Comparison of ENCODE assay signal across 19 cellular contexts in genomic region chr6:167443098-167443680, GRCh38.
"Had no signal": no experiment of that assay in that cellular context is flagged by ENCODE, and none has a peak within 500 bp of the region (broad histone marks: within the 10 kb centered on the region; RNA-seq: fewer than 3 reads in every experiment).

No MANE protein-coding gene starts in this region.

- H3K9me3 Mint-ChIP-seq: activated CD4-positive, alpha-beta T cell treated with anti-CD3 and anti-CD28 coated beads, Interleukin-2, amount 10 ng/mL, durations not matched to agents 24 days and 14 days; activated naive CD8-positive, alpha-beta T cell treated with anti-CD3 and anti-CD28 coated beads for 36 hours had no signal

- H3K4me3 Mint-ChIP-seq: activated CD4-positive, alpha-beta T cell treated with anti-CD3 and anti-CD28 coated beads, Interleukin-2, amount 10 ng/mL, durations not matched to agents 24 days and 14 days; activated CD8-positive, alpha-beta T cell treated with anti-CD3 and anti-CD28 coated beads, Interleukin-2, amount 10 ng/mL, durations not matched to agents 7 days and 5 days; activated naive CD8-positive, alpha-beta T cell treated with anti-CD3 and anti-CD28 coated beads for 36 hours; naive thymus-derived CD4-positive, alpha-beta T cell had no signal

- H3K9me3 ChIP-seq: breast epithelium, gastrocnemius medialis, left ventricle myocardium inferior, mucosa of descending colon, sigmoid colon, spleen, stomach, testis had no signal

- DNase-seq: activated CD4-positive, alpha-beta T cell treated with anti-CD3 and anti-CD28 coated beads, Interleukin-2, amount 10 ng/mL, durations not matched to agents 24 days and 14 days; activated CD4-positive, CD25-positive, alpha-beta regulatory T cell; activated CD8-positive, alpha-beta memory T cell treated with anti-CD3 and anti-CD28 coated beads, Interleukin-2, amount 50 U/mL, for 4 hours; activated CD8-positive, alpha-beta T cell treated with anti-CD3 and anti-CD28 coated beads, Interleukin-2, amount 10 ng/mL, durations not matched to agents 7 days and 5 days; activated naive CD8-positive, alpha-beta T cell treated with anti-CD3 and anti-CD28 coated beads for 36 hours; cerebellar nuclear complex; effector memory CD4-positive, alpha-beta T cell; gastrocnemius medialis; left ventricle myocardium inferior; mucosa of descending colon; naive thymus-derived CD4-positive, alpha-beta T cell; occipital lobe; sigmoid colon; spleen; stomach; T-helper 2 cell; testis had no signal

- ATAC-seq: activated CD8-positive, alpha-beta T cell treated with anti-CD3 and anti-CD28 coated beads, Interleukin-2, amount 10 ng/mL, durations not matched to agents 7 days and 5 days; gastrocnemius medialis; mucosa of descending colon; naive thymus-derived CD4-positive, alpha-beta T cell had no signal

- H3K27ac ChIP-seq: breast epithelium, epithelial cell of prostate, gastrocnemius medialis, left ventricle myocardium inferior, sigmoid colon, spleen, stomach had no signal

- H3K27ac Mint-ChIP-seq: activated CD4-positive, alpha-beta T cell treated with anti-CD3 and anti-CD28 coated beads, Interleukin-2, amount 10 ng/mL, durations not matched to agents 24 days and 14 days; activated CD8-positive, alpha-beta T cell treated with anti-CD3 and anti-CD28 coated beads, Interleukin-2, amount 10 ng/mL, durations not matched to agents 7 days and 5 days; activated naive CD8-positive, alpha-beta T cell treated with anti-CD3 and anti-CD28 coated beads for 36 hours; naive thymus-derived CD4-positive, alpha-beta T cell had no signal

- H3K36me3 ChIP-seq: breast epithelium, gastrocnemius medialis, left ventricle myocardium inferior, sigmoid colon, spleen, stomach had no signal

- H3K36me3 Mint-ChIP-seq: activated naive CD8-positive, alpha-beta T cell treated with anti-CD3 and anti-CD28 coated beads for 36 hours; naive thymus-derived CD4-positive, alpha-beta T cell had no signal

- H3K27me3 ChIP-seq: breast epithelium, gastrocnemius medialis, sigmoid colon, spleen, stomach, testis had no signal

- H3K4me1 ChIP-seq: breast epithelium, gastrocnemius medialis, spleen had no signal

- H3K4me1 Mint-ChIP-seq: activated CD4-positive, alpha-beta T cell treated with anti-CD3 and anti-CD28 coated beads, Interleukin-2, amount 10 ng/mL, durations not matched to agents 24 days and 14 days; activated naive CD8-positive, alpha-beta T cell treated with anti-CD3 and anti-CD28 coated beads for 36 hours; naive thymus-derived CD4-positive, alpha-beta T cell had no signal

- H3K4me3 ChIP-seq: breast epithelium, gastrocnemius medialis, left ventricle myocardium inferior, mucosa of descending colon, sigmoid colon, spleen, stomach, testis had no signal
